ENCODE assay signal across 26 cellular contexts in genomic region chr17:18851206-18851605, GRCh38. TPM values are rescaled to one million over a fixed set of nuclear protein-coding genes. Genes with fewer than 3 reads are reported as not detected.
DNase-seq lines count a peak whose midpoint lies in the region; ATAC-seq and TF ChIP-seq lines count a peak whose summit lies in the region.
"Had no signal": no experiment of that assay in that cellular context is flagged by ENCODE, and none has a peak within 500 bp of the region (broad histone marks: within the 10 kb centered on the region; RNA-seq: fewer than 3 reads in every experiment).

No MANE protein-coding gene starts in this region.

- dilution Hi-C loops in IMR-90 (cut with HindIII; ENCODE audit: low sequenced_read_pairs, unreplicated experiment): no loop called here

- no peaks in the 10 kb centered on the region for H3K27me3 Mint-ChIP-seq in Calu3 (ENCODE audit: unreplicated experiment)
- H3K27me3 Mint-ChIP-seq in T-helper 2 cell treated with Interferon-gamma antibody and Interleukin-4, amounts not matched to agents 5 μg/mL and 100 μg/mL, for 36 hours (ENCODE audit: low read depth): no peaks in the 10 kb centered on the region
- H3K27me3 Mint-ChIP-seq: naive thymus-derived CD4-positive, alpha-beta T cell; stimulated activated naive B cell treated with anti-CD40 and anti-IgM and Interleukin-4, amounts not matched to agents 10 μg/mL and 1 μg/mL and 100 μg/mL, for 72 hours had no signal

- H3K9ac ChIP-seq in IMR-90 (ENCODE audit: low read depth, low read length): no peak overlapping the region

- H4K5ac ChIP-seq in IMR-90 (ENCODE audit: low read depth, low read length): no peak overlapping the region

- no peak overlapping the region for H3K4ac ChIP-seq in IMR-90 (ENCODE audit: low read depth, low read length)

- no peak for TF ChIP-seq RAD21 in IMR-90 (IDR thresholded peaks at IDR 0.05; ENCODE audit: low read length)

- DNase-seq in Calu3 (peak; percentile 7), IMR-90 (no peak), left lung (peak in 1 of 2 donors; percentile 40), NCI-H1930 (lab: John Stamatoyannopoulos, UW) (no peak)
- no peak for DNase-seq in T-helper 2 cell treated with Interferon-gamma antibody and Interleukin-4, amounts not matched to agents 5 μg/mL and 100 μg/mL, for 36 hours (ENCODE audit: low spot score)
- DNase-seq: activated CD4-positive, alpha-beta T cell treated with anti-CD3 and anti-CD28 coated beads, Interleukin-2, amount 50 U/mL, for 48 hours; activated CD4-positive, CD25-positive, alpha-beta regulatory T cell; activated gamma-delta T cell; dorsolateral prefrontal cortex; heart right ventricle; KBM-7; naive thymus-derived CD4-positive, alpha-beta T cell; NCI-H2029; NCI-H226; NCI-H748 treated with DMSO at 0.1 percent for 48 hours; SHP77; spleen; stimulated activated CD4-positive, alpha-beta T cell treated with anti-CD3 and anti-CD28 coated beads, Interleukin-2, amount 100 ng/mL, for 48 hours; stimulated activated naive B cell treated with anti-CD40 and anti-IgM and Interleukin-4, amounts not matched to agents 10 μg/mL and 1 μg/mL and 100 μg/mL, for 72 hours; SW 1271 had no signal

- no TSS peak for BruUV-seq in Calu3 (replicated peaks; lab: Mats Ljungman, UMichigan)
- no TSS peak for BruUV-seq in IMR-90 (replicated peaks; lab: Mats Ljungman, UMichigan)

- CTCF ChIA-PET in Calu3 (lab: Charles Lee): no interaction called here
- CTCF ChIA-PET in IMR-90 (lab: Yijun Ruan, JAX): no interaction called here

- H3K4me1 ChIP-seq in IMR-90 (ENCODE audit: control insufficient read depth, insufficient read depth, low read length): no peaks in the 10 kb centered on the region; the same call in 1 of the 2 replicates
- H3K4me1 ChIP-seq in left lung: peaks cover 0 to 10% of the 10 kb centered on the region in 2 donors

- H3K4me3 ChIP-seq in IMR-90 (ENCODE audit: insufficient read depth, low read depth, low read length) (no peak overlapping the region), left lung (no peak overlapping the region)
- H3K4me3 ChIP-seq: dorsolateral prefrontal cortex, GM23338, heart right ventricle, right atrium auricular region, spleen had no signal

- H3K27ac Mint-ChIP-seq in Calu3 (ENCODE audit: unreplicated experiment): no peak overlapping the region
- peak overlapping the region; percentile 47 for H3K27ac Mint-ChIP-seq in T-helper 2 cell treated with Interferon-gamma antibody and Interleukin-4, amounts not matched to agents 5 μg/mL and 100 μg/mL, for 36 hours
- H3K27ac Mint-ChIP-seq: naive thymus-derived CD4-positive, alpha-beta T cell; stimulated activated naive B cell treated with anti-CD40 and anti-IgM and Interleukin-4, amounts not matched to agents 10 μg/mL and 1 μg/mL and 100 μg/mL, for 72 hours had no signal

- H3K27ac ChIP-seq in IMR-90 (ENCODE audit: insufficient read depth, low read length) (no peak overlapping the region), left lung (no peak overlapping the region)
- H3K27ac ChIP-seq: C4-2B, dorsolateral prefrontal cortex, heart right ventricle, right atrium auricular region, spleen had no signal

- H3K79me1 ChIP-seq in IMR-90 (ENCODE audit: low read depth in 1 of 2, low read length in 2 of 2): peaks cover 3 to 20% of the 10 kb centered on the region in 2 experiments; a peak in 3 of 4 replicates

- H3K4me3 Mint-ChIP-seq in Calu3 (ENCODE audit: low read depth, unreplicated experiment): no peak overlapping the region
- no peak overlapping the region for H3K4me3 Mint-ChIP-seq in T-helper 2 cell treated with Interferon-gamma antibody and Interleukin-4, amounts not matched to agents 5 μg/mL and 100 μg/mL, for 36 hours
- H3K4me3 Mint-ChIP-seq: GM23338; naive thymus-derived CD4-positive, alpha-beta T cell; stimulated activated naive B cell treated with anti-CD40 and anti-IgM and Interleukin-4, amounts not matched to agents 10 μg/mL and 1 μg/mL and 100 μg/mL, for 72 hours had no signal

- no peaks in the 10 kb centered on the region for H4K20me1 ChIP-seq in IMR-90 (ENCODE audit: insufficient read depth, low read length)

- H3K18ac ChIP-seq in IMR-90 (ENCODE audit: low read depth, low read length): no peak overlapping the region

- no peaks in the 10 kb centered on the region for H3K9me3 ChIP-seq in IMR-90 (ENCODE audit: control insufficient read depth, insufficient read depth, low read length)
- H3K9me3 ChIP-seq in left lung: no peaks in the 10 kb centered on the region
- H3K9me3 ChIP-seq: heart right ventricle, right atrium auricular region, spleen had no signal

- H4K8ac ChIP-seq in IMR-90 (ENCODE audit: low read depth in 2 of 2, low read length in 2 of 2): no peak overlapping the region

- no peak overlapping the region for H2AK5ac ChIP-seq in IMR-90 (ENCODE audit: low read depth, low read length)

- no peak overlapping the region for H3K23ac ChIP-seq in IMR-90 (ENCODE audit: low read depth, low read length)

- H2BK5ac ChIP-seq in IMR-90 (ENCODE audit: low read depth, low read length, poor library complexity, severe bottlenecking): no peak overlapping the region

- peaks cover 12% of the 10 kb centered on the region; the same call in 1 of the 2 replicates for H3K9me1 ChIP-seq in IMR-90 (ENCODE audit: insufficient read depth, low read length)

- in situ Hi-C loops in IMR-90 (cut with MboI; ENCODE audit: low sequenced_read_pairs): no loop called here

- no peak for ATAC-seq in IMR-90 (ENCODE audit: low read depth)
- ATAC-seq in left lung: peak; percentile 40
- ATAC-seq in HG03378 (IDR thresholded peaks at IDR 0.05; ENCODE audit: unreplicated experiment): no peak
- ATAC-seq in HG03442 (IDR thresholded peaks at IDR 0.05; ENCODE audit: unreplicated experiment): no peak
- ATAC-seq in GM21619 (IDR thresholded peaks at IDR 0.05; ENCODE audit: unreplicated experiment): no peak
- ATAC-seq: GM23338; heart right ventricle; naive thymus-derived CD4-positive, alpha-beta T cell; stimulated activated naive B cell treated with anti-CD40 and anti-IgM and Interleukin-4, amounts not matched to agents 10 μg/mL and 1 μg/mL and 100 μg/mL, for 72 hours had no signal

- no peak overlapping the region for H3K56ac ChIP-seq in IMR-90 (ENCODE audit: extremely low read depth, insufficient read depth, low read length)

- H4K91ac ChIP-seq in IMR-90 (ENCODE audit: insufficient read depth, low read depth, low read length): no peak overlapping the region

- intact Hi-C loops in Calu3 (cut with micrococcal nuclease; ENCODE audit: unreplicated experiment): no loop called here
- intact Hi-C loops in IMR-90 (cut with micrococcal nuclease): no loop called here
- intact Hi-C loops in left lung (cut with DNase I): no loop called here

- no peak overlapping the region for H2AK9ac ChIP-seq in IMR-90 (replicated peaks; ENCODE audit: low read depth, low read length, poor library complexity)

- H2BK20ac ChIP-seq in IMR-90 (ENCODE audit: low read depth, low read length): no peak overlapping the region

- H3K36me3 Mint-ChIP-seq in Calu3 (ENCODE audit: insufficient read depth, unreplicated experiment): peaks cover 9% of the 10 kb centered on the region
- no peaks in the 10 kb centered on the region for H3K36me3 Mint-ChIP-seq in T-helper 2 cell treated with Interferon-gamma antibody and Interleukin-4, amounts not matched to agents 5 μg/mL and 100 μg/mL, for 36 hours (ENCODE audit: low read depth)
- H3K36me3 Mint-ChIP-seq: naive thymus-derived CD4-positive, alpha-beta T cell had no signal

- H3K36me3 ChIP-seq in IMR-90 (ENCODE audit: control insufficient read depth, insufficient read depth, low read length) (no peaks in the 10 kb centered on the region), left lung (no peaks in the 10 kb centered on the region)
- H3K36me3 ChIP-seq: heart right ventricle, right atrium auricular region, spleen had no signal

- TF ChIP-seq CTCF in Calu3 (IDR thresholded peaks at IDR 0.05; ENCODE audit: unreplicated experiment) (no peak), IMR-90 (conservative IDR thresholded peaks at IDR 0.05; ENCODE audit: low read depth, low read length) (no peak), left lung (IDR thresholded peaks at IDR 0.05) (no peak)

- H3K4me2 ChIP-seq in IMR-90 (ENCODE audit: low read depth, low read length): no peak overlapping the region
- H3K4me2 ChIP-seq: GM23338 had no signal

- no peaks in the 10 kb centered on the region for H3K9me3 Mint-ChIP-seq in Calu3 (ENCODE audit: low read depth, unreplicated experiment)
- no peaks in the 10 kb centered on the region for H3K9me3 Mint-ChIP-seq in T-helper 2 cell treated with Interferon-gamma antibody and Interleukin-4, amounts not matched to agents 5 μg/mL and 100 μg/mL, for 36 hours
- H3K9me3 Mint-ChIP-seq: GM23338; naive thymus-derived CD4-positive, alpha-beta T cell; stimulated activated naive B cell treated with anti-CD40 and anti-IgM and Interleukin-4, amounts not matched to agents 10 μg/mL and 1 μg/mL and 100 μg/mL, for 72 hours had no signal

- no peak overlapping the region for H2BK15ac ChIP-seq in IMR-90 (ENCODE audit: low read depth, low read length)

- no peaks in the 10 kb centered on the region for H3K27me3 ChIP-seq in IMR-90 (ENCODE audit: control insufficient read depth, insufficient read depth, low read length)
- H3K27me3 ChIP-seq in left lung: no peaks in the 10 kb centered on the region
- H3K27me3 ChIP-seq: dorsolateral prefrontal cortex, heart right ventricle, right atrium auricular region, spleen had no signal

- no peak for TF ChIP-seq POLR2A in IMR-90 (IDR thresholded peaks at IDR 0.05; ENCODE audit: low read depth, low read length)

- peak overlapping the region; percentile 43 for H2AFZ ChIP-seq in IMR-90 (replicated peaks; ENCODE audit: low read length, poor library complexity)
- H2AFZ ChIP-seq: GM23338 had no signal

- 50% methylated on average over 1 of the region's 3 CpGs; no CpG with 5 or more reads in 1 of the 2 experiments for WGBS in IMR-90 (ENCODE audit: extremely low coverage in 2 of 2, insufficient read length in 1 of 2), 2 experiments

- H3K14ac ChIP-seq in IMR-90 (replicated peaks; ENCODE audit: low read depth, low read length): no peak overlapping the region

- H3K4me1 Mint-ChIP-seq in Calu3 (ENCODE audit: low read depth, unreplicated experiment): no peaks in the 10 kb centered on the region
- peaks cover 11% of the 10 kb centered on the region for H3K4me1 Mint-ChIP-seq in T-helper 2 cell treated with Interferon-gamma antibody and Interleukin-4, amounts not matched to agents 5 μg/mL and 100 μg/mL, for 36 hours (ENCODE audit: low read depth)

- POLR2A ChIA-PET in IMR-90 (lab: Charles Lee; ENCODE audit: unreplicated experiment): no interaction called here

- H2BK120ac ChIP-seq in IMR-90 (ENCODE audit: low read depth, low read length): no peak overlapping the region

TF ChIP-seq in IMR-90, 13 proteins besides CTCF, POLR2A, EP300 and RAD21 (continues in another document):
- TF ChIP-seq CEBPB (IDR thresholded peaks at IDR 0.05; ENCODE audit: low read depth, low read length) (no peak), BHLHE40 (IDR thresholded peaks at IDR 0.05; ENCODE audit: low read depth, low read length) (no peak), MXI1 (IDR thresholded peaks at IDR 0.05; ENCODE audit: borderline replicate concordance, low read depth, low read length) (no peak)

RNA-seq across cellular contexts. Expression of gene PRPSAP2, which starts 6.7 kb away (rescaled TPM):
- total RNA-seq in Calu3 (2022): 24.6 and 33.0 TPM in 2 replicates
- total RNA-seq in IMR-90 (2012; rRNA removed): 28.1 and 35.3 TPM in 2 replicates
- polyA plus RNA-seq in IMR-90 (2012; rRNA removed): 19.1 and 22.9 TPM in 2 replicates
- polyA plus RNA-seq in IMR-90 (2012; cell fraction: cytosol; rRNA removed): 9.4 and 11.3 TPM in 2 replicates
- 6.8 and 25.8 TPM in 2 replicates for polyA plus RNA-seq in IMR-90 (2012; cell fraction: nucleus; rRNA removed; ENCODE audit: low replicate concordance)
- total RNA-seq in left lung: 10 to 100 TPM; 27.3 to 29.8 TPM
